In the genomic region with DNA sequence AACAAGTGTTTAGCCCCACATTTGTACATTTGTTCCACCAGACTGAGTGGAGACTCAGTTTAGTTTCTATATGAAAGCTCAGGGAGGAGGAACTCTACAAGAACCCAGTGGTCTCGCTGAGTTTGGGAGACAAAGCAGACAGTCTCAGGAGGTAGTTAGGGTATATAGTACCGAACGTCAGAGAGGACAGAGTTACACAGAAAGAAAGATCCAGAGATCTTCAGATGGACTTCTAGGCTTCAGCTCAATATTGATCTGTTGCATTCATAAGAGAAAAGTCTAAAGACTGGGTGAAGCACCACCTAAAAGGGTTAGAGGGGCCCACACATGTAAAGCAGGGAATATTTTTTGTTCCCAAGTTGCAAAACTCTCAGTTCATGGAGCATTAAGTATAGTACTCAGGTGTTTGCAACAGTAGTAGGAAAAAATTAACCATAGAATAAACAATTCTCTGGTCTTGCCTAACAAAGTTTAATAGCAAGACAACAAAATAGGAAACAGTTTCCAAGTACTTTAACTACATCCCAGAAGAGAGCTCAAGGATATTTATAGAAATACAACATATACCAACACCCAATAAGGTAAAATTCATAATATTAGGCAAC, we compare ENCODE assay signal across 1 cellular context.
TF ChIP-seq lines count a peak whose summit lies in the region.

No MANE protein-coding gene starts in this region.

TF ChIP-seq in HepG2, 621 proteins besides CTCF, POLR2A, EP300 and RAD21 (continued from another document and continues in another):
- 0 out of 2 replicates have a peak, but pooled peaks have one; percentile 37 for TF ChIP-seq ZNF564 (CRISPR knock-in tag; IDR thresholded peaks at IDR 0.05)
- no peak for TF ChIP-seq ZNF354B (CRISPR knock-in tag; IDR thresholded peaks at IDR 0.05)
- TF ChIP-seq, protein P1, sequence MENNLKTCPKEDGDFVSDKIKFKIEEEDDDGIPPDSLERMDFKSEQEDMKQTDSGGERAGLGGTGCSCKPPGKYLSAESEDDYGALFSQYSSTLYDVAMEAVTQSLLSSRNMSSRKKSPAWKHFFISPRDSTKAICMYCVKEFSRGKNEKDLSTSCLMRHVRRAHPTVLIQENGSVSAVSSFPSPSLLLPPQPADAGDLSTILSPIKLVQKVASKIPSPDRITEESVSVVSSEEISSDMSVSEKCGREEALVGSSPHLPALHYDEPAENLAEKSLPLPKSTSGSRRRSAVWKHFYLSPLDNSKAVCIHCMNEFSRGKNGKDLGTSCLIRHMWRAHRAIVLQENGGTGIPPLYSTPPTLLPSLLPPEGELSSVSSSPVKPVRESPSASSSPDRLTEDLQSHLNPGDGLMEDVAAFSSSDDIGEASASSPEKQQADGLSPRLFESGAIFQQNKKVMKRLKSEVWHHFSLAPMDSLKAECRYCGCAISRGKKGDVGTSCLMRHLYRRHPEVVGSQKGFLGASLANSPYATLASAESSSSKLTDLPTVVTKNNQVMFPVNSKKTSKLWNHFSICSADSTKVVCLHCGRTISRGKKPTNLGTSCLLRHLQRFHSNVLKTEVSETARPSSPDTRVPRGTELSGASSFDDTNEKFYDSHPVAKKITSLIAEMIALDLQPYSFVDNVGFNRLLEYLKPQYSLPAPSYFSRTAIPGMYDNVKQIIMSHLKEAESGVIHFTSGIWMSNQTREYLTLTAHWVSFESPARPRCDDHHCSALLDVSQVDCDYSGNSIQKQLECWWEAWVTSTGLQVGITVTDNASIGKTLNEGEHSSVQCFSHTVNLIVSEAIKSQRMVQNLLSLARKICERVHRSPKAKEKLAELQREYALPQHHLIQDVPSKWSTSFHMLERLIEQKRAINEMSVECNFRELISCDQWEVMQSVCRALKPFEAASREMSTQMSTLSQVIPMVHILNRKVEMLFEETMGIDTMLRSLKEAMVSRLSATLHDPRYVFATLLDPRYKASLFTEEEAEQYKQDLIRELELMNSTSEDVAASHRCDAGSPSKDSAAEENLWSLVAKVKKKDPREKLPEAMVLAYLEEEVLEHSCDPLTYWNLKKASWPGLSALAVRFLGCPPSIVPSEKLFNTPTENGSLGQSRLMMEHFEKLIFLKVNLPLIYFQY (CRISPR knock-in tag; IDR thresholded peaks at IDR 0.05; ENCODE audit: borderline replicate concordance): no peak
- TF ChIP-seq, protein P2, sequence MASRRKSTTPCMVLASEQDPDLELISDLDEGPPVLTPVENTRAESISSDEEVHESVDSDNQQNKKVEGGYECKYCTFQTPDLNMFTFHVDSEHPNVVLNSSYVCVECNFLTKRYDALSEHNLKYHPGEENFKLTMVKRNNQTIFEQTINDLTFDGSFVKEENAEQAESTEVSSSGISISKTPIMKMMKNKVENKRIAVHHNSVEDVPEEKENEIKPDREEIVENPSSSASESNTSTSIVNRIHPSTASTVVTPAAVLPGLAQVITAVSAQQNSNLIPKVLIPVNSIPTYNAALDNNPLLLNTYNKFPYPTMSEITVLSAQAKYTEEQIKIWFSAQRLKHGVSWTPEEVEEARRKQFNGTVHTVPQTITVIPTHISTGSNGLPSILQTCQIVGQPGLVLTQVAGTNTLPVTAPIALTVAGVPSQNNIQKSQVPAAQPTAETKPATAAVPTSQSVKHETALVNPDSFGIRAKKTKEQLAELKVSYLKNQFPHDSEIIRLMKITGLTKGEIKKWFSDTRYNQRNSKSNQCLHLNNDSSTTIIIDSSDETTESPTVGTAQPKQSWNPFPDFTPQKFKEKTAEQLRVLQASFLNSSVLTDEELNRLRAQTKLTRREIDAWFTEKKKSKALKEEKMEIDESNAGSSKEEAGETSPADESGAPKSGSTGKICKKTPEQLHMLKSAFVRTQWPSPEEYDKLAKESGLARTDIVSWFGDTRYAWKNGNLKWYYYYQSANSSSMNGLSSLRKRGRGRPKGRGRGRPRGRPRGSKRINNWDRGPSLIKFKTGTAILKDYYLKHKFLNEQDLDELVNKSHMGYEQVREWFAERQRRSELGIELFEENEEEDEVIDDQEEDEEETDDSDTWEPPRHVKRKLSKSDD (CRISPR knock-in tag; IDR thresholded peaks at IDR 0.05; ENCODE audit: low read depth): no peak; the same call in 1 of the 2 replicates
- no peak for TF ChIP-seq SP2 (CRISPR knock-in tag; IDR thresholded peaks at IDR 0.05)
- no peak for TF ChIP-seq DR1 (CRISPR knock-in tag; IDR thresholded peaks at IDR 0.05)
- TF ChIP-seq, protein P3, sequence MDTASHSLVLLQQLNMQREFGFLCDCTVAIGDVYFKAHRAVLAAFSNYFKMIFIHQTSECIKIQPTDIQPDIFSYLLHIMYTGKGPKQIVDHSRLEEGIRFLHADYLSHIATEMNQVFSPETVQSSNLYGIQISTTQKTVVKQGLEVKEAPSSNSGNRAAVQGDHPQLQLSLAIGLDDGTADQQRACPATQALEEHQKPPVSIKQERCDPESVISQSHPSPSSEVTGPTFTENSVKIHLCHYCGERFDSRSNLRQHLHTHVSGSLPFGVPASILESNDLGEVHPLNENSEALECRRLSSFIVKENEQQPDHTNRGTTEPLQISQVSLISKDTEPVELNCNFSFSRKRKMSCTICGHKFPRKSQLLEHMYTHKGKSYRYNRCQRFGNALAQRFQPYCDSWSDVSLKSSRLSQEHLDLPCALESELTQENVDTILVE (CRISPR knock-in tag; IDR thresholded peaks at IDR 0.05): peak; percentile 93
- no peak for TF ChIP-seq ZSCAN20 (CRISPR knock-in tag; IDR thresholded peaks at IDR 0.05; ENCODE audit: borderline replicate concordance)
- no peak for TF ChIP-seq ZNF773 (CRISPR knock-in tag; IDR thresholded peaks at IDR 0.05; ENCODE audit: borderline replicate concordance)
- TF ChIP-seq TEAD2 (CRISPR knock-in tag; IDR thresholded peaks at IDR 0.05): no peak
- TF ChIP-seq PCBP2 (optimal IDR thresholded peaks at IDR 0.05; ENCODE audit: low read depth, low read length, poor library complexity, severe bottlenecking): no peak
- TF ChIP-seq, protein P4, sequence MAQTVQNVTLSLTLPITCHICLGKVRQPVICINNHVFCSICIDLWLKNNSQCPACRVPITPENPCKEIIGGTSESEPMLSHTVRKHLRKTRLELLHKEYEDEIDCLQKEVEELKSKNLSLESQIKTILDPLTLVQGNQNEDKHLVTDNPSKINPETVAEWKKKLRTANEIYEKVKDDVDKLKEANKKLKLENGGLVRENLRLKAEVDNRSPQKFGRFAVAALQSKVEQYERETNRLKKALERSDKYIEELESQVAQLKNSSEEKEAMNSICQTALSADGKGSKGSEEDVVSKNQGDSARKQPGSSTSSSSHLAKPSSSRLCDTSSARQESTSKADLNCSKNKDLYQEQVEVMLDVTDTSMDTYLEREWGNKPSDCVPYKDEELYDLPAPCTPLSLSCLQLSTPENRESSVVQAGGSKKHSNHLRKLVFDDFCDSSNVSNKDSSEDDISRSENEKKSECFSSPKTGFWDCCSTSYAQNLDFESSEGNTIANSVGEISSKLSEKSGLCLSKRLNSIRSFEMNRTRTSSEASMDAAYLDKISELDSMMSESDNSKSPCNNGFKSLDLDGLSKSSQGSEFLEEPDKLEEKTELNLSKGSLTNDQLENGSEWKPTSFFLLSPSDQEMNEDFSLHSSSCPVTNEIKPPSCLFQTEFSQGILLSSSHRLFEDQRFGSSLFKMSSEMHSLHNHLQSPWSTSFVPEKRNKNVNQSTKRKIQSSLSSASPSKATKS (CRISPR knock-in tag; IDR thresholded peaks at IDR 0.05): no peak
- TF ChIP-seq ZBTB1 (CRISPR knock-in tag; IDR thresholded peaks at IDR 0.05; ENCODE audit: borderline replicate concordance): no peak
- TF ChIP-seq, protein P5, sequence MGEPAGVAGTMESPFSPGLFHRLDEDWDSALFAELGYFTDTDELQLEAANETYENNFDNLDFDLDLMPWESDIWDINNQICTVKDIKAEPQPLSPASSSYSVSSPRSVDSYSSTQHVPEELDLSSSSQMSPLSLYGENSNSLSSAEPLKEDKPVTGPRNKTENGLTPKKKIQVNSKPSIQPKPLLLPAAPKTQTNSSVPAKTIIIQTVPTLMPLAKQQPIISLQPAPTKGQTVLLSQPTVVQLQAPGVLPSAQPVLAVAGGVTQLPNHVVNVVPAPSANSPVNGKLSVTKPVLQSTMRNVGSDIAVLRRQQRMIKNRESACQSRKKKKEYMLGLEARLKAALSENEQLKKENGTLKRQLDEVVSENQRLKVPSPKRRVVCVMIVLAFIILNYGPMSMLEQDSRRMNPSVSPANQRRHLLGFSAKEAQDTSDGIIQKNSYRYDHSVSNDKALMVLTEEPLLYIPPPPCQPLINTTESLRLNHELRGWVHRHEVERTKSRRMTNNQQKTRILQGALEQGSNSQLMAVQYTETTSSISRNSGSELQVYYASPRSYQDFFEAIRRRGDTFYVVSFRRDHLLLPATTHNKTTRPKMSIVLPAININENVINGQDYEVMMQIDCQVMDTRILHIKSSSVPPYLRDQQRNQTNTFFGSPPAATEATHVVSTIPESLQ (CRISPR knock-in tag; conservative IDR thresholded peaks at IDR 0.05): no peak
- TF ChIP-seq, protein P6, sequence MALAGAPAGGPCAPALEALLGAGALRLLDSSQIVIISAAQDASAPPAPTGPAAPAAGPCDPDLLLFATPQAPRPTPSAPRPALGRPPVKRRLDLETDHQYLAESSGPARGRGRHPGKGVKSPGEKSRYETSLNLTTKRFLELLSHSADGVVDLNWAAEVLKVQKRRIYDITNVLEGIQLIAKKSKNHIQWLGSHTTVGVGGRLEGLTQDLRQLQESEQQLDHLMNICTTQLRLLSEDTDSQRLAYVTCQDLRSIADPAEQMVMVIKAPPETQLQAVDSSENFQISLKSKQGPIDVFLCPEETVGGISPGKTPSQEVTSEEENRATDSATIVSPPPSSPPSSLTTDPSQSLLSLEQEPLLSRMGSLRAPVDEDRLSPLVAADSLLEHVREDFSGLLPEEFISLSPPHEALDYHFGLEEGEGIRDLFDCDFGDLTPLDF (CRISPR knock-in tag; IDR thresholded peaks at IDR 0.05): no peak
- no peak for TF ChIP-seq ZNF543 (CRISPR knock-in tag; IDR thresholded peaks at IDR 0.05)
- peak; percentile 82 for TF ChIP-seq SIX1 (CRISPR knock-in tag; IDR thresholded peaks at IDR 0.05; ENCODE audit: borderline replicate concordance)
- TF ChIP-seq, protein P7, sequence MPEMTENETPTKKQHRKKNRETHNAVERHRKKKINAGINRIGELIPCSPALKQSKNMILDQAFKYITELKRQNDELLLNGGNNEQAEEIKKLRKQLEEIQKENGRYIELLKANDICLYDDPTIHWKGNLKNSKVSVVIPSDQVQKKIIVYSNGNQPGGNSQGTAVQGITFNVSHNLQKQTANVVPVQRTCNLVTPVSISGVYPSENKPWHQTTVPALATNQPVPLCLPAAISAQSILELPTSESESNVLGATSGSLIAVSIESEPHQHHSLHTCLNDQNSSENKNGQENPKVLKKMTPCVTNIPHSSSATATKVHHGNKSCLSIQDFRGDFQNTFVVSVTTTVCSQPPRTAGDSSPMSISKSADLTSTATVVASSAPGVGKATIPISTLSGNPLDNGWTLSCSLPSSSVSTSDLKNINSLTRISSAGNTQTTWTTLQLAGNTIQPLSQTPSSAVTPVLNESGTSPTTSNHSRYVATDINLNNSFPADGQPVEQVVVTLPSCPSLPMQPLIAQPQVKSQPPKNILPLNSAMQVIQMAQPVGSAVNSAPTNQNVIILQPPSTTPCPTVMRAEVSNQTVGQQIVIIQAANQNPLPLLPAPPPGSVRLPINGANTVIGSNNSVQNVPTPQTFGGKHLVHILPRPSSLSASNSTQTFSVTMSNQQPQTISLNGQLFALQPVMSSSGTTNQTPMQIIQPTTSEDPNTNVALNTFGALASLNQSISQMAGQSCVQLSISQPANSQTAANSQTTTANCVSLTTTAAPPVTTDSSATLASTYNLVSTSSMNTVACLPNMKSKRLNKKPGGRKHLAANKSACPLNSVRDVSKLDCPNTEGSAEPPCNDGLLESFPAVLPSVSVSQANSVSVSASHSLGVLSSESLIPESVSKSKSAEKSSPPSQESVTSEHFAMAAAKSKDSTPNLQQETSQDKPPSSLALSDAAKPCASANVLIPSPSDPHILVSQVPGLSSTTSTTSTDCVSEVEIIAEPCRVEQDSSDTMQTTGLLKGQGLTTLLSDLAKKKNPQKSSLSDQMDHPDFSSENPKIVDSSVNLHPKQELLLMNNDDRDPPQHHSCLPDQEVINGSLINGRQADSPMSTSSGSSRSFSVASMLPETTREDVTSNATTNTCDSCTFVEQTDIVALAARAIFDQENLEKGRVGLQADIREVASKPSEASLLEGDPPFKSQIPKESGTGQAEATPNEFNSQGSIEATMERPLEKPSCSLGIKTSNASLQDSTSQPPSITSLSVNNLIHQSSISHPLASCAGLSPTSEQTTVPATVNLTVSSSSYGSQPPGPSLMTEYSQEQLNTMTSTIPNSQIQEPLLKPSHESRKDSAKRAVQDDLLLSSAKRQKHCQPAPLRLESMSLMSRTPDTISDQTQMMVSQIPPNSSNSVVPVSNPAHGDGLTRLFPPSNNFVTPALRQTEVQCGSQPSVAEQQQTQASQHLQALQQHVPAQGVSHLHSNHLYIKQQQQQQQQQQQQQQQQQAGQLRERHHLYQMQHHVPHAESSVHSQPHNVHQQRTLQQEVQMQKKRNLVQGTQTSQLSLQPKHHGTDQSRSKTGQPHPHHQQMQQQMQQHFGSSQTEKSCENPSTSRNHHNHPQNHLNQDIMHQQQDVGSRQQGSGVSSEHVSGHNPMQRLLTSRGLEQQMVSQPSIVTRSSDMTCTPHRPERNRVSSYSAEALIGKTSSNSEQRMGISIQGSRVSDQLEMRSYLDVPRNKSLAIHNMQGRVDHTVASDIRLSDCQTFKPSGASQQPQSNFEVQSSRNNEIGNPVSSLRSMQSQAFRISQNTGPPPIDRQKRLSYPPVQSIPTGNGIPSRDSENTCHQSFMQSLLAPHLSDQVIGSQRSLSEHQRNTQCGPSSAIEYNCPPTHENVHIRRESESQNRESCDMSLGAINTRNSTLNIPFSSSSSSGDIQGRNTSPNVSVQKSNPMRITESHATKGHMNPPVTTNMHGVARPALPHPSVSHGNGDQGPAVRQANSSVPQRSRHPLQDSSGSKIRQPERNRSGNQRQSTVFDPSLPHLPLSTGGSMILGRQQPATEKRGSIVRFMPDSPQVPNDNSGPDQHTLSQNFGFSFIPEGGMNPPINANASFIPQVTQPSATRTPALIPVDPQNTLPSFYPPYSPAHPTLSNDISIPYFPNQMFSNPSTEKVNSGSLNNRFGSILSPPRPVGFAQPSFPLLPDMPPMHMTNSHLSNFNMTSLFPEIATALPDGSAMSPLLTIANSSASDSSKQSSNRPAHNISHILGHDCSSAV (CRISPR knock-in tag; IDR thresholded peaks at IDR 0.05; ENCODE audit: borderline replicate concordance): no peak
- TF ChIP-seq, protein P8, sequence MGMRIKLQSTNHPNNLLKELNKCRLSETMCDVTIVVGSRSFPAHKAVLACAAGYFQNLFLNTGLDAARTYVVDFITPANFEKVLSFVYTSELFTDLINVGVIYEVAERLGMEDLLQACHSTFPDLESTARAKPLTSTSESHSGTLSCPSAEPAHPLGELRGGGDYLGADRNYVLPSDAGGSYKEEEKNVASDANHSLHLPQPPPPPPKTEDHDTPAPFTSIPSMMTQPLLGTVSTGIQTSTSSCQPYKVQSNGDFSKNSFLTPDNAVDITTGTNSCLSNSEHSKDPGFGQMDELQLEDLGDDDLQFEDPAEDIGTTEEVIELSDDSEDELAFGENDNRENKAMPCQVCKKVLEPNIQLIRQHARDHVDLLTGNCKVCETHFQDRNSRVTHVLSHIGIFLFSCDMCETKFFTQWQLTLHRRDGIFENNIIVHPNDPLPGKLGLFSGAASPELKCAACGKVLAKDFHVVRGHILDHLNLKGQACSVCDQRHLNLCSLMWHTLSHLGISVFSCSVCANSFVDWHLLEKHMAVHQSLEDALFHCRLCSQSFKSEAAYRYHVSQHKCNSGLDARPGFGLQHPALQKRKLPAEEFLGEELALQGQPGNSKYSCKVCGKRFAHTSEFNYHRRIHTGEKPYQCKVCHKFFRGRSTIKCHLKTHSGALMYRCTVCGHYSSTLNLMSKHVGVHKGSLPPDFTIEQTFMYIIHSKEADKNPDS (CRISPR knock-in tag; IDR thresholded peaks at IDR 0.05): peak; percentile 99
- no peak for TF ChIP-seq ZKSCAN5 (CRISPR knock-in tag; IDR thresholded peaks at IDR 0.05)
- TF ChIP-seq, protein P9, sequence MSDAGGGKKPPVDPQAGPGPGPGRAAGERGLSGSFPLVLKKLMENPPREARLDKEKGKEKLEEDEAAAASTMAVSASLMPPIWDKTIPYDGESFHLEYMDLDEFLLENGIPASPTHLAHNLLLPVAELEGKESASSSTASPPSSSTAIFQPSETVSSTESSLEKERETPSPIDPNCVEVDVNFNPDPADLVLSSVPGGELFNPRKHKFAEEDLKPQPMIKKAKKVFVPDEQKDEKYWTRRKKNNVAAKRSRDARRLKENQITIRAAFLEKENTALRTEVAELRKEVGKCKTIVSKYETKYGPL (CRISPR knock-in tag; IDR thresholded peaks at IDR 0.05): no peak
